Comparison of ENCODE assay signal across 2 cellular contexts in the genomic region with DNA sequence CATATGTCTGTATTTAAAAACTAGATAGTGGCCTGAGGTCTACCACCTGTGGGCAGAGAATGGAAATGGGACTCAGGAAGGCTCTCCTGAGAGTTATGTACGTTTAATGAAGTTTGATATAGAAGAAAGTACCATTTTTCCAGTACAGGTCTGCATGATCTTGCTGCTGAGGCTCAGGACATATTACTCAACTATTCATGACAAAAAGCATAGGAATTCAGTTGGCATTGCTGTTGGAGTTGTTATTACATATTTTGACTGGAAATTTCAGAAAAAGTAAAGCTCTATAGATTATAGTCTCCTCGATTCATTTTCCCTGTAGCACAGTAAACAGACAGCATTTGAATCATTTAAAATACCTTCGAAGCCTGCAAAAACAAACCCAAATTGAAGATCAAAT.
TF ChIP-seq lines count a peak whose summit lies in the region.

No MANE protein-coding gene starts in this region.

TF ChIP-seq in A549, 52 proteins besides CTCF, POLR2A, EP300 and RAD21 (continued from another document):
- TF ChIP-seq, protein P1, sequence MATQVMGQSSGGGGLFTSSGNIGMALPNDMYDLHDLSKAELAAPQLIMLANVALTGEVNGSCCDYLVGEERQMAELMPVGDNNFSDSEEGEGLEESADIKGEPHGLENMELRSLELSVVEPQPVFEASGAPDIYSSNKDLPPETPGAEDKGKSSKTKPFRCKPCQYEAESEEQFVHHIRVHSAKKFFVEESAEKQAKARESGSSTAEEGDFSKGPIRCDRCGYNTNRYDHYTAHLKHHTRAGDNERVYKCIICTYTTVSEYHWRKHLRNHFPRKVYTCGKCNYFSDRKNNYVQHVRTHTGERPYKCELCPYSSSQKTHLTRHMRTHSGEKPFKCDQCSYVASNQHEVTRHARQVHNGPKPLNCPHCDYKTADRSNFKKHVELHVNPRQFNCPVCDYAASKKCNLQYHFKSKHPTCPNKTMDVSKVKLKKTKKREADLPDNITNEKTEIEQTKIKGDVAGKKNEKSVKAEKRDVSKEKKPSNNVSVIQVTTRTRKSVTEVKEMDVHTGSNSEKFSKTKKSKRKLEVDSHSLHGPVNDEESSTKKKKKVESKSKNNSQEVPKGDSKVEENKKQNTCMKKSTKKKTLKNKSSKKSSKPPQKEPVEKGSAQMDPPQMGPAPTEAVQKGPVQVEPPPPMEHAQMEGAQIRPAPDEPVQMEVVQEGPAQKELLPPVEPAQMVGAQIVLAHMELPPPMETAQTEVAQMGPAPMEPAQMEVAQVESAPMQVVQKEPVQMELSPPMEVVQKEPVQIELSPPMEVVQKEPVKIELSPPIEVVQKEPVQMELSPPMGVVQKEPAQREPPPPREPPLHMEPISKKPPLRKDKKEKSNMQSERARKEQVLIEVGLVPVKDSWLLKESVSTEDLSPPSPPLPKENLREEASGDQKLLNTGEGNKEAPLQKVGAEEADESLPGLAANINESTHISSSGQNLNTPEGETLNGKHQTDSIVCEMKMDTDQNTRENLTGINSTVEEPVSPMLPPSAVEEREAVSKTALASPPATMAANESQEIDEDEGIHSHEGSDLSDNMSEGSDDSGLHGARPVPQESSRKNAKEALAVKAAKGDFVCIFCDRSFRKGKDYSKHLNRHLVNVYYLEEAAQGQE (IDR thresholded peaks at IDR 0.05), result no peak
- TF ChIP-seq, protein P2, sequence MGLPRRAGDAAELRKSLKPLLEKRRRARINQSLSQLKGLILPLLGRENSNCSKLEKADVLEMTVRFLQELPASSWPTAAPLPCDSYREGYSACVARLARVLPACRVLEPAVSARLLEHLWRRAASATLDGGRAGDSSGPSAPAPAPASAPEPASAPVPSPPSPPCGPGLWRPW (IDR thresholded peaks at IDR 0.05), result no peak
- TF ChIP-seq, protein P3, sequence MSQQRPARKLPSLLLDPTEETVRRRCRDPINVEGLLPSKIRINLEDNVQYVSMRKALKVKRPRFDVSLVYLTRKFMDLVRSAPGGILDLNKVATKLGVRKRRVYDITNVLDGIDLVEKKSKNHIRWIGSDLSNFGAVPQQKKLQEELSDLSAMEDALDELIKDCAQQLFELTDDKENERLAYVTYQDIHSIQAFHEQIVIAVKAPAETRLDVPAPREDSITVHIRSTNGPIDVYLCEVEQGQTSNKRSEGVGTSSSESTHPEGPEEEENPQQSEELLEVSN (IDR thresholded peaks at IDR 0.05; ENCODE audit: borderline replicate concordance, low read depth), result no peak
- TF ChIP-seq, protein P4, sequence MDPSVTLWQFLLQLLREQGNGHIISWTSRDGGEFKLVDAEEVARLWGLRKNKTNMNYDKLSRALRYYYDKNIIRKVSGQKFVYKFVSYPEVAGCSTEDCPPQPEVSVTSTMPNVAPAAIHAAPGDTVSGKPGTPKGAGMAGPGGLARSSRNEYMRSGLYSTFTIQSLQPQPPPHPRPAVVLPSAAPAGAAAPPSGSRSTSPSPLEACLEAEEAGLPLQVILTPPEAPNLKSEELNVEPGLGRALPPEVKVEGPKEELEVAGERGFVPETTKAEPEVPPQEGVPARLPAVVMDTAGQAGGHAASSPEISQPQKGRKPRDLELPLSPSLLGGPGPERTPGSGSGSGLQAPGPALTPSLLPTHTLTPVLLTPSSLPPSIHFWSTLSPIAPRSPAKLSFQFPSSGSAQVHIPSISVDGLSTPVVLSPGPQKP (IDR thresholded peaks at IDR 0.05; ENCODE audit: low read depth, low read length), result no peak
- TF ChIP-seq HOXB5 (CRISPR knock-in tag; IDR thresholded peaks at IDR 0.05), result no peak
- TF ChIP-seq, protein P5, sequence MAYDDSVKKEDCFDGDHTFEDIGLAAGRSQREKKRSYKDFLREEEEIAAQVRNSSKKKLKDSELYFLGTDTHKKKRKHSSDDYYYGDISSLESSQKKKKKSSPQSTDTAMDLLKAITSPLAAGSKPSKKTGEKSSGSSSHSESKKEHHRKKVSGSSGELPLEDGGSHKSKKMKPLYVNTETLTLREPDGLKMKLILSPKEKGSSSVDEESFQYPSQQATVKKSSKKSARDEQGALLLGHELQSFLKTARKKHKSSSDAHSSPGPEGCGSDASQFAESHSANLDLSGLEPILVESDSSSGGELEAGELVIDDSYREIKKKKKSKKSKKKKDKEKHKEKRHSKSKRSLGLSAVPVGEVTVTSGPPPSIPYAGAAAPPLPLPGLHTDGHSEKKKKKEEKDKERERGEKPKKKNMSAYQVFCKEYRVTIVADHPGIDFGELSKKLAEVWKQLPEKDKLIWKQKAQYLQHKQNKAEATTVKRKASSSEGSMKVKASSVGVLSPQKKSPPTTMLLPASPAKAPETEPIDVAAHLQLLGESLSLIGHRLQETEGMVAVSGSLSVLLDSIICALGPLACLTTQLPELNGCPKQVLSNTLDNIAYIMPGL (CRISPR knock-in tag; IDR thresholded peaks at IDR 0.05; ENCODE audit: borderline replicate concordance), result no peak
- TF ChIP-seq ESRRA (IDR thresholded peaks at IDR 0.05; ENCODE audit: borderline replicate concordance, low read length), result no peak
- TF ChIP-seq SREBF2 (IDR thresholded peaks at IDR 0.05), result no peak
- no peak for TF ChIP-seq TP53 (CRISPR knock-in tag; IDR thresholded peaks at IDR 0.05)
- TF ChIP-seq FOSB (CRISPR knock-in tag; IDR thresholded peaks at IDR 0.05), result no peak
- no peak for TF ChIP-seq SMC3 (IDR thresholded peaks at IDR 0.05)
- TF ChIP-seq ZC3H11A (IDR thresholded peaks at IDR 0.05), result no peak

TF ChIP-seq in WTC11, 78 proteins besides CTCF, POLR2A, EP300 and RAD21 (continued from another document):
- TF ChIP-seq, protein P6, sequence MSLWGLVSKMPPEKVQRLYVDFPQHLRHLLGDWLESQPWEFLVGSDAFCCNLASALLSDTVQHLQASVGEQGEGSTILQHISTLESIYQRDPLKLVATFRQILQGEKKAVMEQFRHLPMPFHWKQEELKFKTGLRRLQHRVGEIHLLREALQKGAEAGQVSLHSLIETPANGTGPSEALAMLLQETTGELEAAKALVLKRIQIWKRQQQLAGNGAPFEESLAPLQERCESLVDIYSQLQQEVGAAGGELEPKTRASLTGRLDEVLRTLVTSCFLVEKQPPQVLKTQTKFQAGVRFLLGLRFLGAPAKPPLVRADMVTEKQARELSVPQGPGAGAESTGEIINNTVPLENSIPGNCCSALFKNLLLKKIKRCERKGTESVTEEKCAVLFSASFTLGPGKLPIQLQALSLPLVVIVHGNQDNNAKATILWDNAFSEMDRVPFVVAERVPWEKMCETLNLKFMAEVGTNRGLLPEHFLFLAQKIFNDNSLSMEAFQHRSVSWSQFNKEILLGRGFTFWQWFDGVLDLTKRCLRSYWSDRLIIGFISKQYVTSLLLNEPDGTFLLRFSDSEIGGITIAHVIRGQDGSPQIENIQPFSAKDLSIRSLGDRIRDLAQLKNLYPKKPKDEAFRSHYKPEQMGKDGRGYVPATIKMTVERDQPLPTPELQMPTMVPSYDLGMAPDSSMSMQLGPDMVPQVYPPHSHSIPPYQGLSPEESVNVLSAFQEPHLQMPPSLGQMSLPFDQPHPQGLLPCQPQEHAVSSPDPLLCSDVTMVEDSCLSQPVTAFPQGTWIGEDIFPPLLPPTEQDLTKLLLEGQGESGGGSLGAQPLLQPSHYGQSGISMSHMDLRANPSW (CRISPR knock-in tag; conservative IDR thresholded peaks at IDR 0.05; ENCODE audit: low read depth), result no peak
- TF ChIP-seq ETV6 (CRISPR knock-in tag; IDR thresholded peaks at IDR 0.05) (no peak), SMAD4 (CRISPR knock-in tag; IDR thresholded peaks at IDR 0.05) (no peak), JUN (CRISPR knock-in tag; IDR thresholded peaks at IDR 0.05) (no peak)
